9 cellular contexts compared by ENCODE assay signal in the genomic region with DNA sequence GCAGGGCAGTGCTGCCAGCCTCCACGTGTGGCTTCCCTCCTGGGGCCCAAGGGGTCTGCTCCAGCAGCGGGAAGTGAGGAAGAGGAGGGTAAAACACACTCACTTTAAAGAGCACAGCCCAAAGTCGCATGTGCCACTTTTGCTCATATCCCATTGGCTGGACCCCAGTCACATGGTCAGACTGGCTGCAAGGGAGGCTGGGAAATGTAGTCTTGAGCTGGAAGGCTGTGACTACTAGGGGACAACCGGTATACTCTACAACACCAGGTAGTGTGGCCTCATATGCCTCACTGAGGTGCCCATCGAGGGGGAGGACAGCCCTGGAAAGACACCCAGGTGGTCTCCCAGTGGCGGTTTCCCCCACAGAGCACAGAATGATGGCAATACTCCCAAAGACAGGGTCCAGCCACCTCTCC. TPM values are rescaled to one million over a fixed set of nuclear protein-coding genes. Genes with fewer than 3 reads are reported as not detected.
DNase-seq lines count a peak whose midpoint lies in the region; ATAC-seq, FAIRE-seq and TF ChIP-seq lines count a peak whose summit lies in the region.
"Had no signal": no experiment of that assay in that cellular context is flagged by ENCODE, and none has a peak within 500 bp of the region (broad histone marks: within the 10 kb centered on the region; RNA-seq: fewer than 3 reads in every experiment).

No MANE protein-coding gene starts in this region.

- H3K9me3 ChIP-seq in DND-41 (ENCODE audit: insufficient read depth, low read length, severe bottlenecking) (no peaks in the 10 kb centered on the region), H1 (ENCODE audit: insufficient read depth in 2 of 2, low read depth in 1 of 2, low read length in 1 of 2) (no peaks in the 10 kb centered on the region), mucosa of descending colon (no peaks in the 10 kb centered on the region)

- H2AFZ ChIP-seq in DND-41 (ENCODE audit: low read depth, low read length): no peak overlapping the region
- H2AFZ ChIP-seq in H1 (ENCODE audit: low read length): peak overlapping the region; percentile 66; the same call in 1 of the 2 replicates

- H3K4me2 ChIP-seq in DND-41 (ENCODE audit: insufficient read depth, low read length) (no peak overlapping the region), H1 (ENCODE audit: insufficient read depth in 1 of 2, low read depth in 2 of 2, low read length in 2 of 2) (peak overlapping the region; percentile 47 to 57; a peak in 3 of 4 replicates)

- H3K27me3 ChIP-seq in DND-41 (ENCODE audit: insufficient read depth, low read length, poor library complexity): no peaks in the 10 kb centered on the region
- H3K27me3 ChIP-seq in H1 (replicated peaks in 1 of 4; ENCODE audit: control insufficient read depth in 3 of 4, extremely low read depth in 1 of 4, insufficient read depth in 3 of 4, low read length in 3 of 4): peaks cover 0 to 4% (median 1%) of the 10 kb centered on the region in 4 experiments; a peak in 4 of 7 replicates

- H4K20me1 ChIP-seq in DND-41 (ENCODE audit: insufficient read depth, low read length): peaks cover 3% of the 10 kb centered on the region; the same call in 1 of the 2 replicates
- no peaks in the 10 kb centered on the region for H4K20me1 ChIP-seq in H1 (replicated peaks in 1 of 2; ENCODE audit: control insufficient read depth in 1 of 2, insufficient read depth in 2 of 2, low read length in 2 of 2)

- no peak overlapping the region for H2BK120ac ChIP-seq in H1 (replicated peaks; ENCODE audit: low read depth, low read length)

- no peak overlapping the region for H4K5ac ChIP-seq in H1 (ENCODE audit: insufficient read length, low read depth, low read length)

- peak overlapping the region; percentile 53; the same call in 1 of the 2 replicates for H4K8ac ChIP-seq in H1 (ENCODE audit: extremely low read depth, insufficient read depth, low read length)

- no peak overlapping the region for H3K14ac ChIP-seq in H1 (ENCODE audit: insufficient read length)

- no peak for TF ChIP-seq EP300 in H1 (IDR thresholded peaks at IDR 0.05; ENCODE audit: borderline replicate concordance in 1 of 2, low read depth in 2 of 2, low read length in 2 of 2)

- peak; percentile 41 for DNase-seq in DND-41
- peak; percentile 12 for DNase-seq in MV-4-11 (lab: John Stamatoyannopoulos, UW)
- peak; percentile 30 for DNase-seq in activated CD4-positive, alpha-beta T cell treated with anti-CD3 and anti-CD28 coated beads, Interleukin-2, amount 50 U/mL, for 1 hour
- peak; percentile 17 to 80 for DNase-seq in H1 (ENCODE audit: low read depth in 1 of 2, low spot score in 2 of 2)
- DNase-seq in mucosa of descending colon: peak in 2 of 3 donors; percentile 55 to 68
- no peak for DNase-seq in NOMO-1 treated with dmso at 0.1 percent for 144 hours (lab: John Stamatoyannopoulos, UW; ENCODE audit: unreplicated experiment)

- no peak for TF ChIP-seq RAD21 in H1 (IDR thresholded peaks at IDR 0.05 in 1 of 2, conservative IDR thresholded peaks at IDR 0.05 in 1 of 2; ENCODE audit: low read depth in 2 of 2, low read length in 2 of 2)

- H3K4me3 ChIP-seq in DND-41 (ENCODE audit: low read depth in 1 of 2, low read length in 2 of 2) (no peak overlapping the region), H1 (ENCODE audit: extremely low read depth in 1 of 4, insufficient read depth in 2 of 4, low read depth in 3 of 4, low read length in 4 of 4) (no peak overlapping the region), mucosa of descending colon (no peak overlapping the region)

- no peak overlapping the region for H3K23ac ChIP-seq in H1 (ENCODE audit: insufficient read length)

- no peak overlapping the region for H2BK5ac ChIP-seq in H1 (ENCODE audit: low read depth, low read length)

- intact Hi-C loops in mucosa of descending colon (cut with DNase I, micrococcal nuclease): no loop called here

- no peak for TF ChIP-seq POLR2A in H1 (IDR thresholded peaks at IDR 0.05; ENCODE audit: control extremely low read depth in 1 of 2, low read depth in 2 of 2, low read length in 2 of 2)

- CTCF ChIA-PET in H1 (lab: Charles Lee; ENCODE audit: partially characterized antibody): interaction anchor here (0.7 to 1.8 kb wide), 6 partner anchors 10 to 253 kb away, joined by 3 to 10 read pairs (median 3); no protein-coding TSS in a partner anchor

- no peak overlapping the region for H4K91ac ChIP-seq in H1 (replicated peaks; ENCODE audit: insufficient read length, low read length)

- H3K36me3 ChIP-seq in DND-41 (ENCODE audit: insufficient read depth, low read length) (no peaks in the 10 kb centered on the region), H1 (ENCODE audit: control insufficient read depth in 2 of 4, insufficient read depth in 4 of 4, low read length in 3 of 4) (no peaks in the 10 kb centered on the region), mucosa of descending colon (ENCODE audit: low read depth) (no peaks in the 10 kb centered on the region)

- no peak overlapping the region for H2BK12ac ChIP-seq in H1 (ENCODE audit: low read depth, low read length)

- WGBS in H1 (ENCODE audit: extremely low coverage in 1 of 2, insufficient coverage in 1 of 2, insufficient read length in 1 of 2, insufficient replicate concordance in 2 of 2, low coverage in 1 of 2, low lambda C conversion rate in 2 of 2, missing lambda C conversion rate in 1 of 2), 2 experiments: 34% methylated on average over 6 of the region's 6 CpGs; no CpG with 5 or more reads in 1 of the 2 experiments

- H3K79me2 ChIP-seq in DND-41 (ENCODE audit: insufficient read depth, low read length) (no peaks in the 10 kb centered on the region), H1 (ENCODE audit: control insufficient read depth in 1 of 2, insufficient read depth in 2 of 2, low read length in 2 of 2) (no peaks in the 10 kb centered on the region)

- no peak overlapping the region for H2BK15ac ChIP-seq in H1 (ENCODE audit: low read length)

- H3K4me1 ChIP-seq in DND-41 (ENCODE audit: insufficient read depth, low read length) (no peaks in the 10 kb centered on the region), H1 (replicated peaks in 1 of 4; ENCODE audit: control insufficient read depth in 3 of 4, insufficient read depth in 4 of 4, low read length in 3 of 4) (peaks cover 0 to 10% (median 3%) of the 10 kb centered on the region in 4 experiments; a peak in 5 of 7 replicates), mucosa of descending colon (ENCODE audit: low read depth) (no peaks in the 10 kb centered on the region)

- no peak overlapping the region for H3K56ac ChIP-seq in H1 (replicated peaks; ENCODE audit: insufficient read length, low read depth, low read length)

- no peaks in the 10 kb centered on the region for H3K79me1 ChIP-seq in H1 (ENCODE audit: low read depth, low read length)

- H2BK20ac ChIP-seq in H1 (ENCODE audit: low read length): no peak overlapping the region

- FAIRE-seq in H1 (lab: Jason Lieb, UNC): peak; percentile 92

- no peak overlapping the region for H3K9ac ChIP-seq in DND-41 (ENCODE audit: low read depth, low read length)
- no peak overlapping the region for H3K9ac ChIP-seq in H1 (replicated peaks in 1 of 4; ENCODE audit: extremely low read depth in 1 of 4, low read depth in 3 of 4, low read length in 3 of 4)

- ATAC-seq in DND-41 (ENCODE audit: insufficient read depth, low read depth) (peak; percentile 72), mucosa of descending colon (peak; percentile 81), HG02588 (IDR thresholded peaks at IDR 0.05; ENCODE audit: unreplicated experiment) (no peak), HG03457 (IDR thresholded peaks at IDR 0.05; ENCODE audit: unreplicated experiment) (no peak)

- H3K4ac ChIP-seq in H1 (replicated peaks; ENCODE audit: insufficient read length, low read depth, low read length): no peak overlapping the region

- H3K18ac ChIP-seq in H1 (ENCODE audit: extremely low read depth, low read length): no peak overlapping the region

- no peaks in the 10 kb centered on the region for H3K23me2 ChIP-seq in H1 (ENCODE audit: low read depth, low read length)

- POLR2A ChIA-PET in H1 (lab: Charles Lee; ENCODE audit: partially characterized antibody): interaction anchor here (1.3 kb wide), 1 partner anchor 43 kb away, joined by 3 read pairs; no protein-coding TSS in a partner anchor

- H3K27ac ChIP-seq in DND-41 (ENCODE audit: low read length) (no peak overlapping the region), H1 (ENCODE audit: low read depth, low read length) (no peak overlapping the region)
- H3K27ac ChIP-seq: epithelial cell of prostate had no signal

- no peak overlapping the region for H2AK5ac ChIP-seq in H1 (ENCODE audit: low read depth, low read length)

- TF ChIP-seq CTCF in DND-41 (IDR thresholded peaks at IDR 0.05; ENCODE audit: borderline replicate concordance, extremely low read depth, low read length, poor library complexity, severe bottlenecking) (no peak), H1 (IDR thresholded peaks at IDR 0.05; ENCODE audit: control extremely low read depth in 1 of 3, insufficient read depth in 1 of 3, low read depth in 1 of 3, low read length in 3 of 3) (no peak), mucosa of descending colon (IDR thresholded peaks at IDR 0.05) (no peak)

TF ChIP-seq in H1, 55 proteins besides CTCF, POLR2A, EP300 and RAD21 (continues in another document):
- TF ChIP-seq, protein P1, sequence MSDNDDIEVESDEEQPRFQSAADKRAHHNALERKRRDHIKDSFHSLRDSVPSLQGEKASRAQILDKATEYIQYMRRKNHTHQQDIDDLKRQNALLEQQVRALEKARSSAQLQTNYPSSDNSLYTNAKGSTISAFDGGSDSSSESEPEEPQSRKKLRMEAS (IDR thresholded peaks at IDR 0.05): peak; percentile 78
- TF ChIP-seq CHD2 (IDR thresholded peaks at IDR 0.05; ENCODE audit: low read length) (peak; percentile 72), KDM4A (IDR thresholded peaks at IDR 0.05; ENCODE audit: low read depth, low read length, severe bottlenecking) (no peak), FOSL1 (IDR thresholded peaks at IDR 0.05; ENCODE audit: insufficient read depth, low read depth, low read length) (no peak), ATF3 (IDR thresholded peaks at IDR 0.05; ENCODE audit: insufficient read depth, low read depth, low read length) (peak; percentile 89), JUND (IDR thresholded peaks at IDR 0.05; ENCODE audit: low read length) (no peak), SP4 (IDR thresholded peaks at IDR 0.05; ENCODE audit: low read length) (no peak)

RNA-seq across cellular contexts. Expression of gene CAMK2N1, which starts 45.2 kb away (rescaled TPM):
- total RNA-seq in H1 (2021; fragmentation: NEBNext Ultra II Directional; extraction: Animal tissue kit (Norgen Biotek cat#: 25700)): 5.6 and 7.4 TPM in 2 replicates
- 1.8 and 2.3 TPM in 2 replicates for polyA plus RNA-seq in H1 (2011; rRNA removed)
- 2.2 TPM for polyA plus RNA-seq in H1 (2011; cell fraction: cytosol; rRNA removed)
- 2.4 TPM for polyA plus RNA-seq in H1 (2011; cell fraction: nucleus; rRNA removed)
- polyA plus RNA-seq in H1 (2012, experiment 1 of 2): 4.4 to 6.6 TPM (median 4.5 TPM) in 4 replicates
- 3.6 TPM for polyA plus RNA-seq in H1 (2012, experiment 2 of 2)
- 8.6 TPM for polyA plus RNA-seq in H1 (2013, experiment 1 of 2)
- 8.6 TPM for polyA plus RNA-seq in H1 (2013, experiment 2 of 2)
- polyA minus RNA-seq in H1 (2011; rRNA and poly(A)+ RNA removed): 0.34 and 0.41 TPM in 2 replicates
- polyA minus RNA-seq in H1 (2011; cell fraction: cytosol; rRNA and poly(A)+ RNA removed): 2.3 TPM
- 1.4 TPM for polyA minus RNA-seq in H1 (2011; cell fraction: nucleus; rRNA and poly(A)+ RNA removed)
- 100 to 1,000 TPM; 162 to 274 (median 163) TPM for total RNA-seq in mucosa of descending colon

Comparison
In these comparisons a context has a peak if more than half of its experiments do, and no peak if none do; other contexts are left out.
1. ATAC-seq: peak in DND-41 (single experiment) and mucosa of descending colon (single experiment); none in HG02588 (single experiment) and HG03457 (single experiment).
2. RNA of gene CAMK2N1, which starts 45.2 kb away (total RNA-seq): 162 to 274 TPM in mucosa of descending colon; 5.6 to 7.4 TPM in H1; every median in the first group is over 10 times any median in the second.